Comparison of ENCODE assay signal across 26 cellular contexts in genomic region chr2:47048801-47049480, GRCh38.
DNase-seq lines count a peak whose midpoint lies in the region; ATAC-seq and TF ChIP-seq lines count a peak whose summit lies in the region.
"Had no signal": no experiment of that assay in that cellular context is flagged by ENCODE, and none has a peak within 500 bp of the region (broad histone marks: within the 10 kb centered on the region; RNA-seq: fewer than 3 reads in every experiment).

No MANE protein-coding gene starts in this region.

- peak overlapping the region in 1 of 3 donors; percentile 50 for H3K9ac ChIP-seq in skeletal muscle tissue (ENCODE audit: low read depth in 1 of 3, low read length in 3 of 3)

- no peak overlapping the region for H3K27ac Mint-ChIP-seq in activated naive CD8-positive, alpha-beta T cell treated with anti-CD3 and anti-CD28 coated beads, Interleukin-2, amount 50 U/mL, for 24 hours
- H3K27ac Mint-ChIP-seq: activated naive CD8-positive, alpha-beta T cell treated with anti-CD3 and anti-CD28 coated beads, Interleukin-2, amount 10 ng/mL, durations not matched to agents 7 days and 5 days; mesothelial cell of epicardium had no signal

- H3K4me3 ChIP-seq in heart left ventricle (no peak overlapping the region), skeletal muscle tissue (ENCODE audit: low read length in 3 of 3) (no peak overlapping the region)
- H3K4me3 ChIP-seq: body of pancreas, HAP-1, left lung had no signal

- H3K4me1 ChIP-seq in heart left ventricle (peaks cover 0 to 34% (median 16%) of the 10 kb centered on the region in 12 donors), skeletal muscle tissue (ENCODE audit: control insufficient read depth in 3 of 3, insufficient read depth in 3 of 3, low read length in 3 of 3) (peaks cover 68 to 82% (median 75%) of the 10 kb centered on the region in 3 donors)
- H3K4me1 ChIP-seq: body of pancreas, HAP-1, left lung had no signal

- H3K27me3 ChIP-seq in heart left ventricle (no peaks in the 10 kb centered on the region), skeletal muscle tissue (ENCODE audit: control insufficient read depth in 3 of 3, insufficient read depth in 3 of 3, low read length in 3 of 3) (no peaks in the 10 kb centered on the region)
- H3K27me3 ChIP-seq: body of pancreas, left lung had no signal

- H3K36me3 Mint-ChIP-seq in activated naive CD8-positive, alpha-beta T cell treated with anti-CD3 and anti-CD28 coated beads, Interleukin-2, amount 50 U/mL, for 24 hours (ENCODE audit: low read depth) = peaks cover 31% of the 10 kb centered on the region

- H3K36me3 ChIP-seq in heart left ventricle = peaks cover 0 to 90% (median 26%) of the 10 kb centered on the region in 9 donors
- peaks cover 19 to 26% (median 22%) of the 10 kb centered on the region in 3 donors for H3K36me3 ChIP-seq in skeletal muscle tissue (ENCODE audit: control insufficient read depth in 3 of 3, insufficient read depth in 3 of 3, low read length in 3 of 3)

- DNase-seq in heart left ventricle = no peak
- DNase-seq in Right ventricle myocardium inferior (ENCODE audit: missing footprints) = no peak
- DNase-seq in RWPE1 (ENCODE audit: low spot score) = no peak
- DNase-seq in glomerular visceral epithelial cell (ENCODE audit: extremely low spot score) = peak; percentile 67
- DNase-seq in NCI-H526 treated with DMSO at 0.1 percent for 48 hours (lab: John Stamatoyannopoulos, UW) = no peak
- DNase-seq in activated naive CD8-positive, alpha-beta T cell treated with anti-CD3 and anti-CD28 coated beads, Interleukin-2, amount 50 U/mL, for 24 hours = no peak
- DNase-seq: activated CD4-positive, alpha-beta T cell treated with anti-CD3 and anti-CD28 coated beads, Interleukin-2, amount 50 U/mL, for 4 hours; activated CD4-positive, CD25-positive, alpha-beta regulatory T cell; activated effector memory CD4-positive, alpha-beta T cell treated with anti-CD3 and anti-CD28 coated beads, Interleukin-2, amount 50 U/mL, for 16 hours; activated naive CD8-positive, alpha-beta T cell treated with anti-CD3 and anti-CD28 coated beads, Interleukin-2, amount 10 ng/mL, durations not matched to agents 7 days and 5 days; body of pancreas; COR-L47; DND-41; immature natural killer cell; Kasumi-1; naive thymus-derived CD8-positive, alpha-beta T cell; NCI-H187 treated with DMSO at 0.1 percent for 48 hours; NCI-H748 treated with DMSO at 0.1 percent for 48 hours; retina; RPMI8226; T-helper 9 cell had no signal

- ATAC-seq in heart left ventricle (peak in 1 of 4 donors; percentile 21), Right ventricle myocardium inferior (no peak), GM18520 (IDR thresholded peaks at IDR 0.05; ENCODE audit: unreplicated experiment) (no peak)
- ATAC-seq in activated naive CD8-positive, alpha-beta T cell treated with anti-CD3 and anti-CD28 coated beads, Interleukin-2, amount 50 U/mL, for 24 hours = no peak
- ATAC-seq: body of pancreas; left lung; naive thymus-derived CD8-positive, alpha-beta T cell had no signal

- CTCF ChIA-PET in RWPE1 (lab: Yijun Ruan, JAX) = interaction anchor here (0.7 kb wide), 1 partner anchor 251 kb away, joined by 3 read pairs; no protein-coding TSS in a partner anchor

- no peak for TF ChIP-seq POLR2A in heart left ventricle (IDR thresholded peaks at IDR 0.05)

- peaks cover 2% of the 10 kb centered on the region for H3K4me1 Mint-ChIP-seq in activated naive CD8-positive, alpha-beta T cell treated with anti-CD3 and anti-CD28 coated beads, Interleukin-2, amount 50 U/mL, for 24 hours
- H3K4me1 Mint-ChIP-seq: immature natural killer cell had no signal

- no peak overlapping the region for H3K4me3 Mint-ChIP-seq in activated naive CD8-positive, alpha-beta T cell treated with anti-CD3 and anti-CD28 coated beads, Interleukin-2, amount 50 U/mL, for 24 hours
- H3K4me3 Mint-ChIP-seq: activated naive CD8-positive, alpha-beta T cell treated with anti-CD3 and anti-CD28 coated beads, Interleukin-2, amount 10 ng/mL, durations not matched to agents 7 days and 5 days; immature natural killer cell; mesothelial cell of epicardium; naive thymus-derived CD8-positive, alpha-beta T cell had no signal

- WGBS in heart left ventricle, 4 donors = 74 to 85% (median 82%) methylated on average over 8 of the region's 8 CpGs

- intact Hi-C loops in heart left ventricle (cut with DNase I) (no loop called here), Right ventricle myocardium inferior (cut with DNase I) (no loop called here)

- H3K27ac ChIP-seq in heart left ventricle (peak overlapping the region in 9 of 12 donors; percentile 4 to 68 (median 47)), RWPE1 (peak overlapping the region; percentile 20; the same call in 1 of the 2 replicates), skeletal muscle tissue (ENCODE audit: low read depth, low read length) (peak overlapping the region; percentile 77)
- H3K27ac ChIP-seq: body of pancreas, left lung had no signal

- TF ChIP-seq CTCF in heart left ventricle (IDR thresholded peaks at IDR 0.05) (no peak), RWPE1 (conservative IDR thresholded peaks at IDR 0.05; ENCODE audit: low read depth) (no peak)

- H3K9me3 ChIP-seq in heart left ventricle = no peaks in the 10 kb centered on the region
- H3K9me3 ChIP-seq in skeletal muscle tissue (ENCODE audit: control insufficient read depth in 3 of 3, low read length in 3 of 3) = no peaks in the 10 kb centered on the region
- H3K9me3 ChIP-seq: body of pancreas, HAP-1, left lung had no signal

- H3K9me3 Mint-ChIP-seq in activated naive CD8-positive, alpha-beta T cell treated with anti-CD3 and anti-CD28 coated beads, Interleukin-2, amount 50 U/mL, for 24 hours = no peaks in the 10 kb centered on the region
- H3K9me3 Mint-ChIP-seq: activated naive CD8-positive, alpha-beta T cell treated with anti-CD3 and anti-CD28 coated beads, Interleukin-2, amount 10 ng/mL, durations not matched to agents 7 days and 5 days; mesothelial cell of epicardium; naive thymus-derived CD8-positive, alpha-beta T cell had no signal

- POLR2A ChIA-PET in RWPE1 (lab: Yijun Ruan, JAX; ENCODE audit: low non-redundant PET) = no interaction called here

- H3K27me3 Mint-ChIP-seq in activated naive CD8-positive, alpha-beta T cell treated with anti-CD3 and anti-CD28 coated beads, Interleukin-2, amount 50 U/mL, for 24 hours = no peaks in the 10 kb centered on the region
- H3K27me3 Mint-ChIP-seq: activated naive CD8-positive, alpha-beta T cell treated with anti-CD3 and anti-CD28 coated beads, Interleukin-2, amount 10 ng/mL, durations not matched to agents 7 days and 5 days; naive thymus-derived CD8-positive, alpha-beta T cell had no signal

Comparison
In these comparisons a context has a peak if more than half of its experiments do, and no peak if none do; other contexts are left out.
1. H3K27ac ChIP-seq: peak in every context shown above with its lines; median percentile 77 in skeletal muscle tissue; 47 in heart left ventricle; 20 in RWPE1.